ENCODE assay signal across 1 cellular context in the genomic region with DNA sequence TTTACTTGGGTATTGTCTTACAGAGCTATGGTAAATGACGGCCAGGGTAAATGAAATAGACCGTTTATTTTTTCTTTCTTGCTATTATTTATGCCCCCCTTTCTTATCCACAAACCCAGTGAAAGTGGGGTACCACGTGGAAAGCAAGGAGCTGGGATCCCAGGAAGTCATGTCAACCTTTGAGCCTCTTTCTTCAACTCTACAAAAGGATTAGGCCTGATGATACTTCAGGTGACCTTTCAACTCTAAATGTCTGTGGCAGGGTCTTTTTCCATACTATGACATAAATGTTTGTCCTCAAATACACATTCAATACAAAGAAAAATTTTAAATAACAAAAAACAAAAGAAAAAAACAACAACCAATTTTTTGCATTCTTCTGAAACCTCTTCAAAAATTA.
TF ChIP-seq lines count a peak whose summit lies in the region.

No MANE protein-coding gene starts in this region.

TF ChIP-seq in K562, 482 proteins besides CTCF, POLR2A, EP300 and RAD21 (continued from another document):
- TF ChIP-seq ZNF232 (CRISPR knock-in tag; IDR thresholded peaks at IDR 0.05) = no peak
- TF ChIP-seq, protein P1, sequence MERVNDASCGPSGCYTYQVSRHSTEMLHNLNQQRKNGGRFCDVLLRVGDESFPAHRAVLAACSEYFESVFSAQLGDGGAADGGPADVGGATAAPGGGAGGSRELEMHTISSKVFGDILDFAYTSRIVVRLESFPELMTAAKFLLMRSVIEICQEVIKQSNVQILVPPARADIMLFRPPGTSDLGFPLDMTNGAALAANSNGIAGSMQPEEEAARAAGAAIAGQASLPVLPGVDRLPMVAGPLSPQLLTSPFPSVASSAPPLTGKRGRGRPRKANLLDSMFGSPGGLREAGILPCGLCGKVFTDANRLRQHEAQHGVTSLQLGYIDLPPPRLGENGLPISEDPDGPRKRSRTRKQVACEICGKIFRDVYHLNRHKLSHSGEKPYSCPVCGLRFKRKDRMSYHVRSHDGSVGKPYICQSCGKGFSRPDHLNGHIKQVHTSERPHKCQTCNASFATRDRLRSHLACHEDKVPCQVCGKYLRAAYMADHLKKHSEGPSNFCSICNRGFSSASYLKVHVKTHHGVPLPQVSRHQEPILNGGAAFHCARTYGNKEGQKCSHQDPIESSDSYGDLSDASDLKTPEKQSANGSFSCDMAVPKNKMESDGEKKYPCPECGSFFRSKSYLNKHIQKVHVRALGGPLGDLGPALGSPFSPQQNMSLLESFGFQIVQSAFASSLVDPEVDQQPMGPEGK (CRISPR knock-in tag; IDR thresholded peaks at IDR 0.05; ENCODE audit: borderline replicate concordance) = peak; percentile 52; the same call in 1 of the 2 replicates
- no peak for TF ChIP-seq SIRT6 (IDR thresholded peaks at IDR 0.05; ENCODE audit: low read depth, low read length)
- TF ChIP-seq, protein P2, sequence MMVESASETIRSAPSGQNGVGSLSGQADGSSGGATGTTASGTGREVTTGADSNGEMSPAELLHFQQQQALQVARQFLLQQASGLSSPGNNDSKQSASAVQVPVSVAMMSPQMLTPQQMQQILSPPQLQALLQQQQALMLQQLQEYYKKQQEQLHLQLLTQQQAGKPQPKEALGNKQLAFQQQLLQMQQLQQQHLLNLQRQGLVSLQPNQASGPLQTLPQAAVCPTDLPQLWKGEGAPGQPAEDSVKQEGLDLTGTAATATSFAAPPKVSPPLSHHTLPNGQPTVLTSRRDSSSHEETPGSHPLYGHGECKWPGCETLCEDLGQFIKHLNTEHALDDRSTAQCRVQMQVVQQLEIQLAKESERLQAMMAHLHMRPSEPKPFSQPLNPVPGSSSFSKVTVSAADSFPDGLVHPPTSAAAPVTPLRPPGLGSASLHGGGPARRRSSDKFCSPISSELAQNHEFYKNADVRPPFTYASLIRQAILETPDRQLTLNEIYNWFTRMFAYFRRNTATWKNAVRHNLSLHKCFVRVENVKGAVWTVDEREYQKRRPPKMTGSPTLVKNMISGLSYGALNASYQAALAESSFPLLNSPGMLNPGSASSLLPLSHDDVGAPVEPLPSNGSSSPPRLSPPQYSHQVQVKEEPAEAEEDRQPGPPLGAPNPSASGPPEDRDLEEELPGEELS (CRISPR knock-in tag; IDR thresholded peaks at IDR 0.05; ENCODE audit: borderline replicate concordance) = no peak
- TF ChIP-seq ZNF764 (CRISPR knock-in tag; IDR thresholded peaks at IDR 0.05; ENCODE audit: low read depth) = no peak
- TF ChIP-seq MYC (IDR thresholded peaks at IDR 0.05; ENCODE audit: low read depth, low read length) = no peak
- TF ChIP-seq MYC (CRISPR knock-in tag; IDR thresholded peaks at IDR 0.05; ENCODE audit: borderline replicate concordance, low read depth) = no peak
- no peak for TF ChIP-seq ZNF57 (CRISPR knock-in tag; IDR thresholded peaks at IDR 0.05)
- TF ChIP-seq TAF7 (tag; IDR thresholded peaks at IDR 0.05) = no peak
- TF ChIP-seq FOXM1 (IDR thresholded peaks at IDR 0.05; ENCODE audit: low read depth) = no peak
- no peak for TF ChIP-seq FOXM1 (CRISPR knock-in tag; IDR thresholded peaks at IDR 0.05; ENCODE audit: low read depth)
- TF ChIP-seq, protein P3, sequence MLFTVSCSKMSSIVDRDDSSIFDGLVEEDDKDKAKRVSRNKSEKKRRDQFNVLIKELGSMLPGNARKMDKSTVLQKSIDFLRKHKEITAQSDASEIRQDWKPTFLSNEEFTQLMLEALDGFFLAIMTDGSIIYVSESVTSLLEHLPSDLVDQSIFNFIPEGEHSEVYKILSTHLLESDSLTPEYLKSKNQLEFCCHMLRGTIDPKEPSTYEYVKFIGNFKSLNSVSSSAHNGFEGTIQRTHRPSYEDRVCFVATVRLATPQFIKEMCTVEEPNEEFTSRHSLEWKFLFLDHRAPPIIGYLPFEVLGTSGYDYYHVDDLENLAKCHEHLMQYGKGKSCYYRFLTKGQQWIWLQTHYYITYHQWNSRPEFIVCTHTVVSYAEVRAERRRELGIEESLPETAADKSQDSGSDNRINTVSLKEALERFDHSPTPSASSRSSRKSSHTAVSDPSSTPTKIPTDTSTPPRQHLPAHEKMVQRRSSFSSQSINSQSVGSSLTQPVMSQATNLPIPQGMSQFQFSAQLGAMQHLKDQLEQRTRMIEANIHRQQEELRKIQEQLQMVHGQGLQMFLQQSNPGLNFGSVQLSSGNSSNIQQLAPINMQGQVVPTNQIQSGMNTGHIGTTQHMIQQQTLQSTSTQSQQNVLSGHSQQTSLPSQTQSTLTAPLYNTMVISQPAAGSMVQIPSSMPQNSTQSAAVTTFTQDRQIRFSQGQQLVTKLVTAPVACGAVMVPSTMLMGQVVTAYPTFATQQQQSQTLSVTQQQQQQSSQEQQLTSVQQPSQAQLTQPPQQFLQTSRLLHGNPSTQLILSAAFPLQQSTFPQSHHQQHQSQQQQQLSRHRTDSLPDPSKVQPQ (CRISPR knock-in tag; IDR thresholded peaks at IDR 0.05; ENCODE audit: borderline replicate concordance) = no peak
- TF ChIP-seq FOXA3 (CRISPR knock-in tag; conservative IDR thresholded peaks at IDR 0.05 in 1 of 2, IDR thresholded peaks at IDR 0.05 in 1 of 2) = no peak
- peak; percentile 72; the same call in 1 of the 2 replicates for TF ChIP-seq DMBX1 (CRISPR knock-in tag; IDR thresholded peaks at IDR 0.05; ENCODE audit: borderline replicate concordance)
- no peak for TF ChIP-seq ZNF75A (CRISPR knock-in tag; IDR thresholded peaks at IDR 0.05)
- TF ChIP-seq GATAD2A (IDR thresholded peaks at IDR 0.05) = no peak
- TF ChIP-seq, protein P4, sequence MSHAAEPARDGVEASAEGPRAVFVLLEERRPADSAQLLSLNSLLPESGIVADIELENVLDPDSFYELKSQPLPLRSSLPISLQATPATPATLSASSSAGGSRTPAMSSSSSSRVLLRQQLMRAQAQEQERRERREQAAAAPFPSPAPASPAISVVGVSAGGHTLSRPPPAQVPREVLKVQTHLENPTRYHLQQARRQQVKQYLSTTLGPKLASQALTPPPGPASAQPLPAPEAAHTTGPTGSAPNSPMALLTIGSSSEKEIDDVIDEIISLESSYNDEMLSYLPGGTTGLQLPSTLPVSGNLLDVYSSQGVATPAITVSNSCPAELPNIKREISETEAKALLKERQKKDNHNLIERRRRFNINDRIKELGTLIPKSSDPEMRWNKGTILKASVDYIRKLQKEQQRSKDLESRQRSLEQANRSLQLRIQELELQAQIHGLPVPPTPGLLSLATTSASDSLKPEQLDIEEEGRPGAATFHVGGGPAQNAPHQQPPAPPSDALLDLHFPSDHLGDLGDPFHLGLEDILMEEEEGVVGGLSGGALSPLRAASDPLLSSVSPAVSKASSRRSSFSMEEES (CRISPR knock-in tag; IDR thresholded peaks at IDR 0.05) = no peak
- TF ChIP-seq KDM5B (IDR thresholded peaks at IDR 0.05; ENCODE audit: insufficient replicate concordance, low read depth, low read length) = no peak
- no peak for TF ChIP-seq L3MBTL2 (IDR thresholded peaks at IDR 0.05)
- TF ChIP-seq CREBBP (IDR thresholded peaks at IDR 0.05; ENCODE audit: low read depth, low read length) = no peak
- TF ChIP-seq ZNF217 (CRISPR knock-in tag; IDR thresholded peaks at IDR 0.05) = no peak
- TF ChIP-seq RBM25 (IDR thresholded peaks at IDR 0.05; ENCODE audit: low read depth, low read length, severe bottlenecking) = no peak
- TF ChIP-seq, protein P5, sequence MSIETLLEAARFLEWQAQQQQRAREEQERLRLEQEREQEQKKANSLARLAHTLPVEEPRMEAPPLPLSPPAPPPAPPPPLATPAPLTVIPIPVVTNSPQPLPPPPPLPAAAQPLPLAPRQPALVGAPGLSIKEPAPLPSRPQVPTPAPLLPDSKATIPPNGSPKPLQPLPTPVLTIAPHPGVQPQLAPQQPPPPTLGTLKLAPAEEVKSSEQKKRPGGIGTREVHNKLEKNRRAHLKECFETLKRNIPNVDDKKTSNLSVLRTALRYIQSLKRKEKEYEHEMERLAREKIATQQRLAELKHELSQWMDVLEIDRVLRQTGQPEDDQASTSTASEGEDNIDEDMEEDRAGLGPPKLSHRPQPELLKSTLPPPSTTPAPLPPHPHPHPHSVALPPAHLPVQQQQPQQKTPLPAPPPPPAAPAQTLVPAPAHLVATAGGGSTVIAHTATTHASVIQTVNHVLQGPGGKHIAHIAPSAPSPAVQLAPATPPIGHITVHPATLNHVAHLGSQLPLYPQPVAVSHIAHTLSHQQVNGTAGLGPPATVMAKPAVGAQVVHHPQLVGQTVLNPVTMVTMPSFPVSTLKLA (conservative IDR thresholded peaks at IDR 0.05) = 0 out of 4 replicates have a peak, but pooled peaks of 1 of the 2 experiments have one; percentile 14
- TF ChIP-seq, protein P6, sequence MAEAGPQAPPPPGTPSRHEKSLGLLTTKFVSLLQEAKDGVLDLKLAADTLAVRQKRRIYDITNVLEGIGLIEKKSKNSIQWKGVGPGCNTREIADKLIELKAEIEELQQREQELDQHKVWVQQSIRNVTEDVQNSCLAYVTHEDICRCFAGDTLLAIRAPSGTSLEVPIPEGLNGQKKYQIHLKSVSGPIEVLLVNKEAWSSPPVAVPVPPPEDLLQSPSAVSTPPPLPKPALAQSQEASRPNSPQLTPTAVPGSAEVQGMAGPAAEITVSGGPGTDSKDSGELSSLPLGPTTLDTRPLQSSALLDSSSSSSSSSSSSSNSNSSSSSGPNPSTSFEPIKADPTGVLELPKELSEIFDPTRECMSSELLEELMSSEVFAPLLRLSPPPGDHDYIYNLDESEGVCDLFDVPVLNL (CRISPR knock-in tag; IDR thresholded peaks at IDR 0.05; ENCODE audit: low read depth) = no peak
- TF ChIP-seq, protein P7, sequence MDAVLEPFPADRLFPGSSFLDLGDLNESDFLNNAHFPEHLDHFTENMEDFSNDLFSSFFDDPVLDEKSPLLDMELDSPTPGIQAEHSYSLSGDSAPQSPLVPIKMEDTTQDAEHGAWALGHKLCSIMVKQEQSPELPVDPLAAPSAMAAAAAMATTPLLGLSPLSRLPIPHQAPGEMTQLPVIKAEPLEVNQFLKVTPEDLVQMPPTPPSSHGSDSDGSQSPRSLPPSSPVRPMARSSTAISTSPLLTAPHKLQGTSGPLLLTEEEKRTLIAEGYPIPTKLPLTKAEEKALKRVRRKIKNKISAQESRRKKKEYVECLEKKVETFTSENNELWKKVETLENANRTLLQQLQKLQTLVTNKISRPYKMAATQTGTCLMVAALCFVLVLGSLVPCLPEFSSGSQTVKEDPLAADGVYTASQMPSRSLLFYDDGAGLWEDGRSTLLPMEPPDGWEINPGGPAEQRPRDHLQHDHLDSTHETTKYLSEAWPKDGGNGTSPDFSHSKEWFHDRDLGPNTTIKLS (IDR thresholded peaks at IDR 0.05; ENCODE audit: borderline replicate concordance, low read depth) = no peak
- TF ChIP-seq ZC3H4 (CRISPR knock-in tag; IDR thresholded peaks at IDR 0.05; ENCODE audit: borderline replicate concordance) = no peak
